ENCODE assay signal across 1 cellular context in the genomic region with DNA sequence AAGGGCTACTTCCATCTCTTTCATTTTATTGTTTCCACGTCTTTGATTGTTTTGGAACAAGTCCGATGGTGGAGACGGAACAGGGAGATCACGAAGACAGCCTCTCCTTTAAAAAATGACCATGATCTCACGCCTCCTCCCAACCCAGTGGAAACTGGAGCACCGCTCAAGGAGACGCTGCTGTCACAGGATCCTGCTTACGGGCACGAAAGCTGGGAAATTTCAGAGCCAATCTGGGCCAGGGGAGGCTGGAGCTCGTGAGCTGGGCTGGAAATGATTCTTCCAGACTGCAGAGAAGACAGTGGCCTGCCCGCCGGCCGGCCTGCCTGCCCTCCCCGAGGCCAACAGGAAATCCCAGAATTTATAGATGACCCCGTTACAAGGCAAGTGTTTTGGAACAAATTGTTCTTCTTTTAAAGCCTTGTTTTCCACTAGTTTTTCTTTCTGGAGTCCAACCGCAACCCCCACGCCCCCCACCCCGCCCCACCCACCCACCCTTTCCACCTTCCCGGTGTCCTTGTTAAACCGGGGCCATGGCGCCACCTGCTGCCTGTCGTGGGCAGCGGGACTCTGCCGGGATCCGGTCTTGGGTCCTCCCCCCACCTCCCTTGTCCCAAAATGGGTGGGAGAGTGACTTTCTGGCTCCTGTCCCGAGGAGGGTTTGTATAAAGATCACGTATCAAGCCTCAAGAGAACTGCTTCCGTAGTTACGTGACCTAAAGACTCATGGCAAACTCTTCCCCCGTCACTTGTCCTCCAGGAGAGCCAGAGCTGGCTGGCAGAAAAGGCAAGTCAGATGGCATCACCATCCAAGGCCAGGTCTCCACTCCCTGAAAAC.
TF ChIP-seq lines count a peak whose summit lies in the region.

No MANE protein-coding gene starts in this region.

TF ChIP-seq in IMR-90, 13 proteins besides CTCF, POLR2A, EP300 and RAD21 (continued from another document):
- TF ChIP-seq, protein P1, sequence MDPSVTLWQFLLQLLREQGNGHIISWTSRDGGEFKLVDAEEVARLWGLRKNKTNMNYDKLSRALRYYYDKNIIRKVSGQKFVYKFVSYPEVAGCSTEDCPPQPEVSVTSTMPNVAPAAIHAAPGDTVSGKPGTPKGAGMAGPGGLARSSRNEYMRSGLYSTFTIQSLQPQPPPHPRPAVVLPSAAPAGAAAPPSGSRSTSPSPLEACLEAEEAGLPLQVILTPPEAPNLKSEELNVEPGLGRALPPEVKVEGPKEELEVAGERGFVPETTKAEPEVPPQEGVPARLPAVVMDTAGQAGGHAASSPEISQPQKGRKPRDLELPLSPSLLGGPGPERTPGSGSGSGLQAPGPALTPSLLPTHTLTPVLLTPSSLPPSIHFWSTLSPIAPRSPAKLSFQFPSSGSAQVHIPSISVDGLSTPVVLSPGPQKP (IDR thresholded peaks at IDR 0.05; ENCODE audit: borderline replicate concordance, low read depth, low read length) = no peak
- no peak for TF ChIP-seq RFX5 (IDR thresholded peaks at IDR 0.05; ENCODE audit: low read depth, low read length)
- TF ChIP-seq MXI1 (IDR thresholded peaks at IDR 0.05; ENCODE audit: borderline replicate concordance, low read depth, low read length) = no peak
- TF ChIP-seq MAZ (IDR thresholded peaks at IDR 0.05; ENCODE audit: borderline replicate concordance, low read depth, low read length) = peak; percentile 74; the same call in 1 of the 2 replicates
- no peak for TF ChIP-seq FOS (IDR thresholded peaks at IDR 0.05; ENCODE audit: low read depth, low read length)
- peak; percentile 56 for TF ChIP-seq SMC3 (IDR thresholded peaks at IDR 0.05; ENCODE audit: low read depth, low read length)
- no peak for TF ChIP-seq BHLHE40 (IDR thresholded peaks at IDR 0.05; ENCODE audit: low read depth, low read length)
- TF ChIP-seq CEBPB (IDR thresholded peaks at IDR 0.05; ENCODE audit: low read depth, low read length) = no peak
